8 cellular contexts compared by ENCODE assay signal in the genomic region with DNA sequence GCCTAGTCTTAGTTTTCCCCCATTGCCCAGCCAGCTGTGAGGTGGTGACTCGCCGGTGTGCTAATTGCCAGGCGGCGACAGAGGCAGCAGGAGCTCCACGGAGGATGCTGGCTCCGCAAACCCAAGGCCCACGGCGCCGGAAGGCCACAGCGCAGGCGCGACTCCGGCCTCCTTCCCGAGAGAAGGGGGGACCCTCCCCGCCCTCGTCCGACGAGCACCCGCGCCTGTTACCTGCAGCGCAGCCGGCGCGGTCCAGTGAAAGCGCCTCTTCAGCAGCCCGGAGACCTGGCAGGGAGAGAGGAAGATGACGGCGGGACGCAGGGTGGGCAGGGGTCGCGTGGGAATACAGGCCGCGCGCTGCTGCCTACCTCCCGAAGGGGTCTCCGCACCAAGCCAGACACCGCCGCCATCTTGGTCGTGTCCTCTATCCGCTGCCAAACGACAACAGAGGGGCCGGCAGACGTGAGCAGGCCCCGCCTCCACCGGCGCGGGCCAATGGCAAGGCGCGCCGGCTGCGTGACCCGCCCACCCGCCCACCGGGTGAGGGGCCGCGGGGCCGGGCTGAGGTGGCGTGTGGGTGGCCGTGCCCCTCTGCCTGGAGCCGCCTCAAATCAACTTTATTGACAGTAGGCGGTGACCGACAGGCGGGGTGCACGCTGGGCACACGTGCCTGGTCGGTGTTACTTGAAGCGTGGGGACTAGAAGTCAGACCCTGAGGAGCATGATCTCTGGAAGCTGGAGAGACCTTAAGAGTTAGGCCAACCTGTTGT. TPM values are rescaled to one million over a fixed set of nuclear protein-coding genes. Genes with fewer than 3 reads are reported as not detected.
DNase-seq lines count a peak whose midpoint lies in the region; ATAC-seq and TF ChIP-seq lines count a peak whose summit lies in the region.

A gene (minus strand): TSS at position 433 of the 770 bp plus-strand sequence. CDS start 23 bp downstream, at position 410.

- H3K9ac ChIP-seq in DND-41 (ENCODE audit: low read depth, low read length) (peak within 1 kb of the TSS; percentile 88), KMS-11 (peak within 1 kb of the TSS; percentile 66; the same call in 1 of the 2 replicates)

- H3K4me3 ChIP-seq in DND-41 (ENCODE audit: low read depth in 1 of 2, low read length in 2 of 2) (peak within 1 kb of the TSS; percentile 85 to 98), KMS-11 (IDR thresholded peaks at IDR 0.05; ENCODE audit: insufficient read depth, low read depth, low read length) (no peak within 1 kb of the TSS)
- peak within 1 kb of the TSS; percentile 92 for H3K4me3 ChIP-seq in naive thymus-derived CD4-positive, alpha-beta T cell (ENCODE audit: low read length)

- no peaks in the 10 kb centered on the region for H3K9me3 ChIP-seq in DND-41 (ENCODE audit: insufficient read depth, low read length, severe bottlenecking)
- H3K9me3 ChIP-seq in naive thymus-derived CD4-positive, alpha-beta T cell (ENCODE audit: control insufficient read depth in 2 of 3, low read length in 3 of 3), result no peaks in the 10 kb centered on the region

- H3K36me3 ChIP-seq in DND-41 (ENCODE audit: insufficient read depth, low read length) (peaks cover 34% of the 10 kb centered on the region), KMS-11 (ENCODE audit: insufficient read depth) (0 out of 2 replicates have a peak, but pooled peaks cover 2% of the 10 kb centered on the region)
- peaks cover 22 to 33% (median 30%) of the 10 kb centered on the region in 3 experiments for H3K36me3 ChIP-seq in naive thymus-derived CD4-positive, alpha-beta T cell (ENCODE audit: control insufficient read depth in 2 of 3, insufficient read depth in 3 of 3, low read length in 3 of 3)

- DNase-seq in DND-41 (peak; percentile 92), RPMI7951 (ENCODE audit: low read depth) (peak; percentile 91), fibroblast of gingiva (ENCODE audit: low read depth) (peak; percentile 84)
- DNase-seq in activated T-helper 1 cell treated with anti-CD3 and anti-CD28 coated beads, Interleukin-12 subunit alpha, Interleukin-12 subunit beta, Interleukin-2, Interleukin-4 antibody, amounts not matched to agents 30 ng/mL and 10 ng/mL and 1 ng/mL, durations not matched to agents 14 hours and 24 hours and 36 hours (ENCODE audit: low spot score), result peak; percentile 89
- DNase-seq in naive thymus-derived CD4-positive, alpha-beta T cell, result peak; percentile 78 to 91 (median 90)

- H4K20me1 ChIP-seq in DND-41 (ENCODE audit: insufficient read depth, low read length), result no peaks in the 10 kb centered on the region
- H4K20me1 ChIP-seq in KMS-11 (ENCODE audit: insufficient read depth), result no peaks in the 10 kb centered on the region

- H3K4me3 Mint-ChIP-seq in activated T-helper 1 cell treated with anti-CD3 and anti-CD28 coated beads, Interleukin-12 subunit alpha, Interleukin-12 subunit beta, Interleukin-2, Interleukin-4 antibody, amounts not matched to agents 30 ng/mL and 10 ng/mL and 1 ng/mL, durations not matched to agents 14 hours and 24 hours and 36 hours, result peak within 1 kb of the TSS; percentile 88
- H3K4me3 Mint-ChIP-seq in naive thymus-derived CD4-positive, alpha-beta T cell, result peak within 1 kb of the TSS; percentile 90 to 98 (median 95)
- peak within 1 kb of the TSS; percentile 96 for H3K4me3 Mint-ChIP-seq in stimulated activated memory B cell treated with anti-CD40 and anti-IgM and Interleukin-4, amounts not matched to agents 10 μg/mL and 1 μg/mL and 100 μg/mL, for 72 hours

- H3K27ac ChIP-seq in DND-41 (ENCODE audit: low read length) (peak within 1 kb of the TSS; percentile 98), KMS-11 (peak within 1 kb of the TSS; percentile 47; the same call in 1 of the 2 replicates)
- H3K27ac ChIP-seq in naive thymus-derived CD4-positive, alpha-beta T cell (ENCODE audit: low read depth, low read length), result peak within 1 kb of the TSS; percentile 81

- H3K27me3 ChIP-seq in DND-41 (ENCODE audit: insufficient read depth, low read length, poor library complexity) (no peaks in the 10 kb centered on the region), KMS-11 (ENCODE audit: insufficient read depth, low read depth) (no peaks in the 10 kb centered on the region)
- H3K27me3 ChIP-seq in naive thymus-derived CD4-positive, alpha-beta T cell (ENCODE audit: control insufficient read depth in 2 of 2, insufficient read depth in 2 of 2, low read length in 2 of 2), result no peaks in the 10 kb centered on the region

- H3K4me1 ChIP-seq in DND-41 (ENCODE audit: insufficient read depth, low read length), result peaks cover 21% of the 10 kb centered on the region
- H3K4me1 ChIP-seq in KMS-11 (ENCODE audit: low read depth, poor library complexity, severe bottlenecking), result peaks cover 48% of the 10 kb centered on the region
- peaks cover 14 to 15% of the 10 kb centered on the region in 2 donors for H3K4me1 ChIP-seq in naive thymus-derived CD4-positive, alpha-beta T cell (ENCODE audit: control insufficient read depth in 2 of 2, insufficient read depth in 2 of 2, low read length in 2 of 2)

- TF ChIP-seq CTCF in DND-41 (IDR thresholded peaks at IDR 0.05; ENCODE audit: borderline replicate concordance, extremely low read depth, low read length, poor library complexity, severe bottlenecking), result no peak
- TF ChIP-seq CTCF in KMS-11 (conservative IDR thresholded peaks at IDR 0.05; ENCODE audit: low read depth, low read length), result no peak

- peaks cover 29% of the 10 kb centered on the region for H3K4me1 Mint-ChIP-seq in activated T-helper 1 cell treated with anti-CD3 and anti-CD28 coated beads, Interleukin-12 subunit alpha, Interleukin-12 subunit beta, Interleukin-2, Interleukin-4 antibody, amounts not matched to agents 30 ng/mL and 10 ng/mL and 1 ng/mL, durations not matched to agents 14 hours and 24 hours and 36 hours (ENCODE audit: low read depth)
- peaks cover 15 to 34% (median 27%) of the 10 kb centered on the region in 7 donors for H3K4me1 Mint-ChIP-seq in naive thymus-derived CD4-positive, alpha-beta T cell
- peaks cover 36% of the 10 kb centered on the region for H3K4me1 Mint-ChIP-seq in stimulated activated memory B cell treated with anti-CD40 and anti-IgM and Interleukin-4, amounts not matched to agents 10 μg/mL and 1 μg/mL and 100 μg/mL, for 72 hours

- ATAC-seq in DND-41 (ENCODE audit: insufficient read depth, low read depth) (peak; percentile 93), GM21786 (IDR thresholded peaks at IDR 0.05; ENCODE audit: unreplicated experiment) (peak; percentile 94)
- ATAC-seq in naive thymus-derived CD4-positive, alpha-beta T cell, result peak; percentile 98
- ATAC-seq in stimulated activated memory B cell treated with anti-CD40 and anti-IgM and Interleukin-4, amounts not matched to agents 10 μg/mL and 1 μg/mL and 100 μg/mL, for 72 hours, result peak; percentile 99

- intact Hi-C loops in activated T-helper 1 cell treated with anti-CD3 and anti-CD28 coated beads, Interleukin-12 subunit alpha, Interleukin-12 subunit beta, Interleukin-2, Interleukin-4 antibody, amounts not matched to agents 30 ng/mL and 10 ng/mL and 1 ng/mL, durations not matched to agents 14 hours and 24 hours and 36 hours (cut with micrococcal nuclease), result loop anchor here (1.0 to 10.0 kb wide), 12 partner anchors 30 to 837 kb away; a partner anchor contains a TSS
- intact Hi-C loops in naive thymus-derived CD4-positive, alpha-beta T cell (cut with micrococcal nuclease), result loop anchor here (1.0 to 5.0 kb wide), 16 partner anchors 19 to 1876 kb away; a partner anchor contains a TSS

- peaks cover 24% of the 10 kb centered on the region for H3K79me2 ChIP-seq in DND-41 (ENCODE audit: insufficient read depth, low read length)
- H3K79me2 ChIP-seq in KMS-11 (ENCODE audit: insufficient read depth, low read depth), result peaks cover 18% of the 10 kb centered on the region

- H3K9me3 Mint-ChIP-seq in activated T-helper 1 cell treated with anti-CD3 and anti-CD28 coated beads, Interleukin-12 subunit alpha, Interleukin-12 subunit beta, Interleukin-2, Interleukin-4 antibody, amounts not matched to agents 30 ng/mL and 10 ng/mL and 1 ng/mL, durations not matched to agents 14 hours and 24 hours and 36 hours, result no peaks in the 10 kb centered on the region
- H3K9me3 Mint-ChIP-seq in naive thymus-derived CD4-positive, alpha-beta T cell, result no peaks in the 10 kb centered on the region
- H3K9me3 Mint-ChIP-seq in stimulated activated memory B cell treated with anti-CD40 and anti-IgM and Interleukin-4, amounts not matched to agents 10 μg/mL and 1 μg/mL and 100 μg/mL, for 72 hours, result no peaks in the 10 kb centered on the region

- H3K36me3 Mint-ChIP-seq in activated T-helper 1 cell treated with anti-CD3 and anti-CD28 coated beads, Interleukin-12 subunit alpha, Interleukin-12 subunit beta, Interleukin-2, Interleukin-4 antibody, amounts not matched to agents 30 ng/mL and 10 ng/mL and 1 ng/mL, durations not matched to agents 14 hours and 24 hours and 36 hours (ENCODE audit: low read depth), result peaks cover 22% of the 10 kb centered on the region
- H3K36me3 Mint-ChIP-seq in naive thymus-derived CD4-positive, alpha-beta T cell, result peaks cover 0 to 16% (median 5%) of the 10 kb centered on the region in 5 donors
- H3K36me3 Mint-ChIP-seq in stimulated activated memory B cell treated with anti-CD40 and anti-IgM and Interleukin-4, amounts not matched to agents 10 μg/mL and 1 μg/mL and 100 μg/mL, for 72 hours, result peaks cover 6% of the 10 kb centered on the region

- peak within 1 kb of the TSS; percentile 91 for H3K27ac Mint-ChIP-seq in activated T-helper 1 cell treated with anti-CD3 and anti-CD28 coated beads, Interleukin-12 subunit alpha, Interleukin-12 subunit beta, Interleukin-2, Interleukin-4 antibody, amounts not matched to agents 30 ng/mL and 10 ng/mL and 1 ng/mL, durations not matched to agents 14 hours and 24 hours and 36 hours
- H3K27ac Mint-ChIP-seq in naive thymus-derived CD4-positive, alpha-beta T cell, result peak within 1 kb of the TSS; percentile 94 to 98 (median 97)
- peak within 1 kb of the TSS; percentile 93 for H3K27ac Mint-ChIP-seq in stimulated activated memory B cell treated with anti-CD40 and anti-IgM and Interleukin-4, amounts not matched to agents 10 μg/mL and 1 μg/mL and 100 μg/mL, for 72 hours

- POLR2A ChIA-PET in naive thymus-derived CD4-positive, alpha-beta T cell (lab: Charles Lee), result interaction anchor here (0.6 to 3.2 kb wide), 7 partner anchors 9 to 127 kb away, joined by 3 to 18 read pairs (median 4); a partner anchor contains a TSS

- H3K27me3 Mint-ChIP-seq in activated T-helper 1 cell treated with anti-CD3 and anti-CD28 coated beads, Interleukin-12 subunit alpha, Interleukin-12 subunit beta, Interleukin-2, Interleukin-4 antibody, amounts not matched to agents 30 ng/mL and 10 ng/mL and 1 ng/mL, durations not matched to agents 14 hours and 24 hours and 36 hours (ENCODE audit: insufficient read depth), result no peaks in the 10 kb centered on the region
- H3K27me3 Mint-ChIP-seq in naive thymus-derived CD4-positive, alpha-beta T cell, result peaks cover 0 to 9% (median 0%) of the 10 kb centered on the region in 5 donors
- no peaks in the 10 kb centered on the region for H3K27me3 Mint-ChIP-seq in stimulated activated memory B cell treated with anti-CD40 and anti-IgM and Interleukin-4, amounts not matched to agents 10 μg/mL and 1 μg/mL and 100 μg/mL, for 72 hours

- H3K4me2 ChIP-seq in DND-41 (ENCODE audit: insufficient read depth, low read length) (peak within 1 kb of the TSS; percentile 96), KMS-11 (peak within 1 kb of the TSS; percentile 91)

- H2AFZ ChIP-seq in DND-41 (ENCODE audit: low read depth, low read length), result peak within 1 kb of the TSS; percentile 98
- peak within 1 kb of the TSS; percentile 71 for H2AFZ ChIP-seq in KMS-11 (ENCODE audit: low read depth)

- CTCF ChIA-PET in naive thymus-derived CD4-positive, alpha-beta T cell (lab: Charles Lee), result interaction anchor here (1.1 kb wide), 2 partner anchors 15 to 30 kb away, joined by 3 to 4 read pairs; no protein-coding TSS in a partner anchor

RNA-seq across cellular contexts. Expression of the gene that starts here (rescaled TPM):
- 201 and 242 TPM in 2 replicates for total RNA-seq in RPMI7951 (2014; rRNA removed; shearing (Covaris generic))
- 62.0 and 68.1 TPM in 2 replicates for total RNA-seq in activated T-helper 1 cell treated with anti-CD3 and anti-CD28 coated beads, Interleukin-12 subunit alpha, Interleukin-12 subunit beta, Interleukin-2, Interleukin-4 antibody, amounts not matched to agents 30 ng/mL and 10 ng/mL and 1 ng/mL, durations not matched to agents 14 hours and 24 hours and 36 hours
- 10 to 100 TPM; 30.1 to 58.1 (median 54.0) TPM for total RNA-seq in naive thymus-derived CD4-positive, alpha-beta T cell
- 100 to 1,000 TPM; 106 to 128 TPM for polyA plus RNA-seq in naive thymus-derived CD4-positive, alpha-beta T cell

Comparison
In these comparisons a context has a peak if more than half of its experiments do, and no peak if none do; other contexts are left out.
1. H3K27ac ChIP-seq: peak in every context shown above with its lines; median percentile 98 in DND-41; 81 in naive thymus-derived CD4-positive, alpha-beta T cell; 47 in KMS-11.